9 cellular contexts compared by ENCODE assay signal in genomic region chr12:106084048-106084671, GRCh38. TPM values are rescaled to one million over a fixed set of nuclear protein-coding genes. Genes with fewer than 3 reads are reported as not detected.
DNase-seq lines count a peak whose midpoint lies in the region; ATAC-seq and TF ChIP-seq lines count a peak whose summit lies in the region.
"Had no signal": no experiment of that assay in that cellular context is flagged by ENCODE, and none has a peak within 500 bp of the region (broad histone marks: within the 10 kb centered on the region; RNA-seq: fewer than 3 reads in every experiment).

No MANE protein-coding gene starts in this region.

- TF ChIP-seq POLR2A in upper lobe of left lung (IDR thresholded peaks at IDR 0.05) = no peak

- intact Hi-C loops in left lung (cut with DNase I) = no loop called here

- H3K27me3 ChIP-seq in upper lobe of left lung (no peaks in the 10 kb centered on the region), left lung (no peaks in the 10 kb centered on the region)

- H3K9me3 ChIP-seq in upper lobe of left lung = no peaks in the 10 kb centered on the region
- H3K9me3 ChIP-seq in left lung = no peaks in the 10 kb centered on the region

- ATAC-seq in upper lobe of left lung (ENCODE audit: low FRiP score in 2 of 2) = no peak
- no peak for ATAC-seq in GM18870 (IDR thresholded peaks at IDR 0.05; ENCODE audit: unreplicated experiment)
- ATAC-seq in HG03280 (IDR thresholded peaks at IDR 0.05; ENCODE audit: unreplicated experiment) = no peak
- no peak for ATAC-seq in left lung

- H3K4me1 Mint-ChIP-seq in HFFc6 (ENCODE audit: low read depth) = peaks cover 76% of the 10 kb centered on the region
- H3K4me1 Mint-ChIP-seq: central memory CD8-positive, alpha-beta T cell had no signal

- peak overlapping the region; percentile 92 for H3K27ac Mint-ChIP-seq in HFFc6

- no peaks in the 10 kb centered on the region for H3K9me3 Mint-ChIP-seq in HFFc6
- H3K9me3 Mint-ChIP-seq: central memory CD8-positive, alpha-beta T cell had no signal

- H3K36me3 ChIP-seq in upper lobe of left lung (peaks cover 0 to 7% (median 0%) of the 10 kb centered on the region in 4 donors), left lung (no peaks in the 10 kb centered on the region)

- peaks cover 40% of the 10 kb centered on the region for H3K36me3 Mint-ChIP-seq in HFFc6 (ENCODE audit: low read depth)

- no peak overlapping the region for H3K4me3 ChIP-seq in upper lobe of left lung
- no peak overlapping the region for H3K4me3 ChIP-seq in left lung

- H3K4me3 Mint-ChIP-seq in HFFc6 = peak overlapping the region; percentile 68
- H3K4me3 Mint-ChIP-seq: central memory CD8-positive, alpha-beta T cell had no signal

- H3K27ac ChIP-seq in upper lobe of left lung (peak overlapping the region; percentile 13 to 49 (median 32)), left lung (peak overlapping the region in 1 of 2 donors; percentile 30)

- H3K4me1 ChIP-seq in upper lobe of left lung (peaks cover 0 to 10% (median 3%) of the 10 kb centered on the region in 4 donors), left lung (no peaks in the 10 kb centered on the region)

- TF ChIP-seq EP300 in upper lobe of left lung (IDR thresholded peaks at IDR 0.05) = no peak

- TF ChIP-seq CTCF in HFFc6 (IDR thresholded peaks at IDR 0.05) (no peak), upper lobe of left lung (IDR thresholded peaks at IDR 0.05) (no peak), left lung (IDR thresholded peaks at IDR 0.05) (no peak)

- 65% methylated on average over 10 of the region's 10 CpGs for WGBS in upper lobe of left lung, 2 donors

- DNase-seq in HFFc6 = peak; percentile 81
- peak; percentile 97 for DNase-seq in astrocyte of the hippocampus (ENCODE audit: low read depth, low spot score)
- DNase-seq in iris pigment epithelial cell (ENCODE audit: low read depth) = peak; percentile 92
- DNase-seq in upper lobe of left lung = no peak
- no peak for DNase-seq in left lung
- DNase-seq: NCI-H774 had no signal

- H3K27me3 Mint-ChIP-seq in HFFc6 (ENCODE audit: insufficient read depth) = no peaks in the 10 kb centered on the region; the same call in none of the 2 replicates

RNA-seq across cellular contexts. Expression of gene NUAK1, which starts 54.6 kb away (rescaled TPM):
- total RNA-seq in HFFc6 (2021; fragmentation: NEBNext Ultra II Directional; extraction: Animal tissue kit (Norgen Biotek cat#: 25700)) = 10 to 100 TPM; 11.0 to 37.3 (median 14.1) TPM
- total RNA-seq in upper lobe of left lung (10 to 100 TPM in 4 of 6 donors, 1 to 10 TPM in 2; 7.1 to 28.7 (median 10.9) TPM), left lung (10 to 100 TPM; 11.0 to 11.7 TPM)

Comparison
In these comparisons a context has a peak if more than half of its experiments do, and no peak if none do; other contexts are left out.
1. DNase-seq: peak in HFFc6 (single experiment), astrocyte of the hippocampus (single experiment) and iris pigment epithelial cell (single experiment); none in upper lobe of left lung (0 of 2) and left lung (0 of 2).